ENCODE assay signal across 1 cellular context in the genomic region with DNA sequence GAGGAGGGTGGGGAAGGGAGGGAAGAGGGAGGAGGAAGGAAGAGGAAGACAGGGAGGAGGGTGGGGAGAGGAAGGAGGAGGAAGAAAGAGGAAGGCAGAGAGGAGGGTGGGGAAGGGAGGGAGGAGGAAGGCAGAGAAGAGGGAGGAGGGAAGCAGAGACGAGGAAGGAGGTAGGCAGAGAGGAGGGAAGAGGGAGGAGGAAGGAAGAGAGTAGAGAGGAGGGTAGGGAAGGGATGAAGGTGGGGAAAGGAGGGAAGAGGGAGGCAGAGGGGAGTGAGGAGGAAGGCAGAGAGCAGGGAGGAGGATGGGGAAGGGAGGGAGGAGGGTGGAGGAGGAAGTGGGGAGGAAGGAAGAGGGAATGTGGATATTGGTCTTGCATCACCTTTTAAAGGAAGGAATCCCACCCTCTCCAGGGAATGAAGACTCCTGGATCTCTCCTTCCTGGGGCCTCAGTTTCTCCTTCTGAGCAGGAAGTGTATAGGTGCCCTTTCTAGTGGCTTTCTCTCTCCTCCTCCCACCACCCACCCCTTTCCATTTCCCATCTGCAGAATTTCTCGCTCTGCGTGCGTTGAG.
TF ChIP-seq lines count a peak whose summit lies in the region.

No MANE protein-coding gene starts in this region.

TF ChIP-seq in HepG2, 621 proteins besides CTCF, POLR2A, EP300 and RAD21:
- TF ChIP-seq ZNF263 (CRISPR knock-in tag; IDR thresholded peaks at IDR 0.05) (peak; percentile 42; the same call in 1 of the 2 replicates), HMG20B (CRISPR knock-in tag; conservative IDR thresholded peaks at IDR 0.05) (no peak), DMAP1 (CRISPR knock-in tag; IDR thresholded peaks at IDR 0.05) (no peak), ZNF619 (CRISPR knock-in tag; IDR thresholded peaks at IDR 0.05) (no peak), AGO1 (IDR thresholded peaks at IDR 0.05; ENCODE audit: low read depth, low read length, poor library complexity, severe bottlenecking) (no peak), ATF7 (IDR thresholded peaks at IDR 0.05) (no peak), ATF7 (CRISPR knock-in tag; IDR thresholded peaks at IDR 0.05) (no peak), PCBP2 (optimal IDR thresholded peaks at IDR 0.05; ENCODE audit: low read depth, low read length, poor library complexity, severe bottlenecking) (peak; percentile 54), ZNF792 (CRISPR knock-in tag; IDR thresholded peaks at IDR 0.05) (no peak)
- TF ChIP-seq, protein P1, sequence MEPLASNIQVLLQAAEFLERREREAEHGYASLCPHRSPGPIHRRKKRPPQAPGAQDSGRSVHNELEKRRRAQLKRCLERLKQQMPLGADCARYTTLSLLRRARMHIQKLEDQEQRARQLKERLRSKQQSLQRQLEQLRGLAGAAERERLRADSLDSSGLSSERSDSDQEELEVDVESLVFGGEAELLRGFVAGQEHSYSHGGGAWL (CRISPR knock-in tag; IDR thresholded peaks at IDR 0.05): no peak
- TF ChIP-seq, protein P2, sequence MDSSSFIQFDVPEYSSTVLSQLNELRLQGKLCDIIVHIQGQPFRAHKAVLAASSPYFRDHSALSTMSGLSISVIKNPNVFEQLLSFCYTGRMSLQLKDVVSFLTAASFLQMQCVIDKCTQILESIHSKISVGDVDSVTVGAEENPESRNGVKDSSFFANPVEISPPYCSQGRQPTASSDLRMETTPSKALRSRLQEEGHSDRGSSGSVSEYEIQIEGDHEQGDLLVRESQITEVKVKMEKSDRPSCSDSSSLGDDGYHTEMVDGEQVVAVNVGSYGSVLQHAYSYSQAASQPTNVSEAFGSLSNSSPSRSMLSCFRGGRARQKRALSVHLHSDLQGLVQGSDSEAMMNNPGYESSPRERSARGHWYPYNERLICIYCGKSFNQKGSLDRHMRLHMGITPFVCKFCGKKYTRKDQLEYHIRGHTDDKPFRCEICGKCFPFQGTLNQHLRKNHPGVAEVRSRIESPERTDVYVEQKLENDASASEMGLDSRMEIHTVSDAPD (CRISPR knock-in tag; IDR thresholded peaks at IDR 0.05): no peak
- TF ChIP-seq, protein P3, sequence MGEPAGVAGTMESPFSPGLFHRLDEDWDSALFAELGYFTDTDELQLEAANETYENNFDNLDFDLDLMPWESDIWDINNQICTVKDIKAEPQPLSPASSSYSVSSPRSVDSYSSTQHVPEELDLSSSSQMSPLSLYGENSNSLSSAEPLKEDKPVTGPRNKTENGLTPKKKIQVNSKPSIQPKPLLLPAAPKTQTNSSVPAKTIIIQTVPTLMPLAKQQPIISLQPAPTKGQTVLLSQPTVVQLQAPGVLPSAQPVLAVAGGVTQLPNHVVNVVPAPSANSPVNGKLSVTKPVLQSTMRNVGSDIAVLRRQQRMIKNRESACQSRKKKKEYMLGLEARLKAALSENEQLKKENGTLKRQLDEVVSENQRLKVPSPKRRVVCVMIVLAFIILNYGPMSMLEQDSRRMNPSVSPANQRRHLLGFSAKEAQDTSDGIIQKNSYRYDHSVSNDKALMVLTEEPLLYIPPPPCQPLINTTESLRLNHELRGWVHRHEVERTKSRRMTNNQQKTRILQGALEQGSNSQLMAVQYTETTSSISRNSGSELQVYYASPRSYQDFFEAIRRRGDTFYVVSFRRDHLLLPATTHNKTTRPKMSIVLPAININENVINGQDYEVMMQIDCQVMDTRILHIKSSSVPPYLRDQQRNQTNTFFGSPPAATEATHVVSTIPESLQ (CRISPR knock-in tag; conservative IDR thresholded peaks at IDR 0.05): no peak
- TF ChIP-seq, protein P4, sequence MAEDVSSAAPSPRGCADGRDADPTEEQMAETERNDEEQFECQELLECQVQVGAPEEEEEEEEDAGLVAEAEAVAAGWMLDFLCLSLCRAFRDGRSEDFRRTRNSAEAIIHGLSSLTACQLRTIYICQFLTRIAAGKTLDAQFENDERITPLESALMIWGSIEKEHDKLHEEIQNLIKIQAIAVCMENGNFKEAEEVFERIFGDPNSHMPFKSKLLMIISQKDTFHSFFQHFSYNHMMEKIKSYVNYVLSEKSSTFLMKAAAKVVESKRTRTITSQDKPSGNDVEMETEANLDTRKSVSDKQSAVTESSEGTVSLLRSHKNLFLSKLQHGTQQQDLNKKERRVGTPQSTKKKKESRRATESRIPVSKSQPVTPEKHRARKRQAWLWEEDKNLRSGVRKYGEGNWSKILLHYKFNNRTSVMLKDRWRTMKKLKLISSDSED (CRISPR knock-in tag; IDR thresholded peaks at IDR 0.05): no peak
- TF ChIP-seq, protein P5, sequence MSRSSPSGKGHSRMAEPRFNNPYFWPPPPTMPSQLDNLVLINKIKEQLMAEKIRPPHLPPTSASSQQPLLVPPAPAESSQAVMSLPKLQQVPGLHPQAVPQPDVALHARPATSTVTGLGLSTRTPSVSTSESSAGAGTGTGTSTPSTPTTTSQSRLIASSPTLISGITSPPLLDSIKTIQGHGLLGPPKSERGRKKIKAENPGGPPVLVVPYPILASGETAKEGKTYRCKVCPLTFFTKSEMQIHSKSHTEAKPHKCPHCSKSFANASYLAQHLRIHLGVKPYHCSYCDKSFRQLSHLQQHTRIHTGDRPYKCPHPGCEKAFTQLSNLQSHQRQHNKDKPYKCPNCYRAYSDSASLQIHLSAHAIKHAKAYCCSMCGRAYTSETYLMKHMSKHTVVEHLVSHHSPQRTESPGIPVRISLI (CRISPR knock-in tag; IDR thresholded peaks at IDR 0.05; ENCODE audit: borderline replicate concordance): no peak
- TF ChIP-seq, protein P6, sequence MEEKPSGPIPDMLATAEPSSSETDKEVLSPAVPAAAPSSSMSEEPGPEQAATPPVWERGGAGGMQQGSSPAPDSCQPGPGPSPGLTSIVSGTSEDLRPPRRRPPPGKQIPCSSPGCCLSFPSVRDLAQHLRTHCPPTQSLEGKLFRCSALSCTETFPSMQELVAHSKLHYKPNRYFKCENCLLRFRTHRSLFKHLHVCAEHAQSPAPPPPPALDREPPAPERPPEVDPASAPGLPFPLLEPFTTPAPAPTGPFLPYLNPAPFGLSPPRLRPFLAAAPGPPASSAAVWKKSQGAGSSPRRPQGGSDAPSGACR (CRISPR knock-in tag; IDR thresholded peaks at IDR 0.05): no peak
